Comparison of ENCODE assay signal across 8 cellular contexts in genomic region chr11:65134240-65134951, GRCh38. TPM values are rescaled to one million over a fixed set of nuclear protein-coding genes. Genes with fewer than 3 reads are reported as not detected.
DNase-seq lines count a peak whose midpoint lies in the region; ATAC-seq and TF ChIP-seq lines count a peak whose summit lies in the region.

TSS of gene SYVN1 (minus strand) at chr11:65134519. CDS start at chr11:65133601, 918 bp downstream.

- H3K36me3 ChIP-seq in right atrium auricular region = peaks cover 35% of the 10 kb centered on the region
- H3K36me3 ChIP-seq in rectal smooth muscle tissue (ENCODE audit: control insufficient read depth, insufficient read depth, low read length) = peaks cover 34% of the 10 kb centered on the region
- H3K36me3 ChIP-seq in vagina = peaks cover 0 to 31% of the 10 kb centered on the region in 2 donors

- H3K36me3 Mint-ChIP-seq in T-helper 17 cell (ENCODE audit: low read depth) = peaks cover 5% of the 10 kb centered on the region

- TF ChIP-seq CTCF in right atrium auricular region (IDR thresholded peaks at IDR 0.05) (no peak), vagina (IDR thresholded peaks at IDR 0.05) (peak in 1 of 3 experiments; percentile 6)

- H3K9ac ChIP-seq in rectal smooth muscle tissue (ENCODE audit: low read length) = peak within 1 kb of the TSS; percentile 95

- TF ChIP-seq POLR2A in vagina (IDR thresholded peaks at IDR 0.05) = peak in 1 of 2 donors; percentile 90

- no peaks in the 10 kb centered on the region for H3K27me3 Mint-ChIP-seq in T-helper 17 cell

- H3K4me1 ChIP-seq in right atrium auricular region (peaks cover 0 to 35% of the 10 kb centered on the region in 2 donors), rectal smooth muscle tissue (ENCODE audit: control insufficient read depth, insufficient read depth, low read length) (peaks cover 7% of the 10 kb centered on the region), vagina (peaks cover 30% of the 10 kb centered on the region)

- DNase-seq in NCI-H146 (lab: John Stamatoyannopoulos, UW) (peak; percentile 91), T-helper 17 cell (peak; percentile 84 to 87 (median 85)), amygdala (lab: John Stamatoyannopoulos, UW) (peak in 55 of 56 donors; percentile 65 to 96 (median 87)), right atrium auricular region (ENCODE audit: low spot score) (peak; percentile 94), vagina (ENCODE audit: extremely low spot score in 2 of 2) (peak in 1 of 2 donors; percentile 93)

- peaks cover 32% of the 10 kb centered on the region for H3K4me1 Mint-ChIP-seq in T-helper 17 cell

- peak within 1 kb of the TSS; percentile 97 for H3K27ac ChIP-seq in right atrium auricular region
- H3K27ac ChIP-seq in rectal smooth muscle tissue (ENCODE audit: low read depth, low read length) = peak within 1 kb of the TSS; percentile 100
- peak within 1 kb of the TSS; percentile 94 for H3K27ac ChIP-seq in vagina

- H3K27me3 ChIP-seq in right atrium auricular region (no peaks in the 10 kb centered on the region), rectal smooth muscle tissue (ENCODE audit: control insufficient read depth, insufficient read depth, low read length) (no peaks in the 10 kb centered on the region), vagina (no peaks in the 10 kb centered on the region)

- peak within 1 kb of the TSS; percentile 98 for H3K4me3 Mint-ChIP-seq in T-helper 17 cell

- intact Hi-C loops in vagina (cut with DNase I) = loop anchor here (2.0 kb wide), 1 partner anchor 46 kb away; the partner anchor contains the start of gene CAPN1

- ATAC-seq in GM18498 (IDR thresholded peaks at IDR 0.05; ENCODE audit: unreplicated experiment) (peak; percentile 65), HG02870 (IDR thresholded peaks at IDR 0.05; ENCODE audit: unreplicated experiment) (peak; percentile 51), T-helper 17 cell (peak; percentile 81)

- peak within 1 kb of the TSS; percentile 100 for H3K27ac Mint-ChIP-seq in T-helper 17 cell

- no peaks in the 10 kb centered on the region for H3K9me3 ChIP-seq in T-helper 17 cell (ENCODE audit: control insufficient read depth, low read length, poor library complexity, severe bottlenecking)
- no peaks in the 10 kb centered on the region for H3K9me3 ChIP-seq in right atrium auricular region
- no peaks in the 10 kb centered on the region for H3K9me3 ChIP-seq in vagina

- H3K4me3 ChIP-seq in right atrium auricular region (peak within 1 kb of the TSS; percentile 99 to 100), rectal smooth muscle tissue (ENCODE audit: low read length) (peak within 1 kb of the TSS; percentile 97), vagina (peak within 1 kb of the TSS; percentile 87 to 89)

RNA-seq across cellular contexts. Expression of gene SYVN1, which starts in this region (rescaled TPM):
- total RNA-seq in T-helper 17 cell (10 to 100 TPM; 80.6 to 81.1 TPM), right atrium auricular region (10 to 100 TPM; 29.1 to 52.0 TPM), vagina (42.5 TPM)
